In the genomic region with DNA sequence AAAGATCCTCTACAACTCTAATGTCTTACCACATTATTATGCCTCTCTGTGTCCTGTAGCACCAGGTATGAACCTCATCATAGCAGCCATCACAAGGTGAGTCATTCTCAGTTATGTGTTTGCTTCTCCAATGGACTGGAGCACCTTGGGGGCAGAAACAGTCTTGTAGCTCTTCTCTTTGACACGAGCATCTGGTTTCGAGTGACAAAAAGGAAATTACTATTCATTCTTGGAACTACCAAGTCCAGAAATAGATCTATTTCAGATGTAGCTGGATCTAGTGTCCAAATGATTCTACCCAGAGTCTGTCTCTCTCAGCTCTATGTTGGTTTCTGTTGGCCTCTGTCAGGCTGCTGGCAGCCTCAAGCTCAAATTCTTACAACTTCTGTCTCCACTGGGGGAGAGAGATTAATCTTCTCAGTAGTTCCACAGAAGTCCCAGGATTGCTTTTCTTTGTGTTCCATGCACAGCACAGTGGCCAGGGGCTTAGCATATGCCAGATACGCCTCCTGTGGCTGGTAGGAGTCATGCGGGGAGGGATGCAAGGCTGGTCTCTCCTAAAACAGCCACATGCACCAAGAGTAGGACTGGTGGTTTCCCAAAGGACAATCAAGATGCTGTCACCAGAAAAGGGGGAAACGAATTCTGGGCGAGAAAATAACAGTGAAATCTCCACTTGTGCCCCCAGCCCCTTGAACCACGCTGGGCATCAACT, we compare ENCODE assay signal across 11 cellular contexts. TPM values are rescaled to one million over a fixed set of nuclear protein-coding genes. Genes with fewer than 3 reads are reported as not detected.
DNase-seq lines count a peak whose midpoint lies in the region; ATAC-seq, FAIRE-seq and TF ChIP-seq lines count a peak whose summit lies in the region.
"Had no signal": no experiment of that assay in that cellular context is flagged by ENCODE, and none has a peak within 500 bp of the region (broad histone marks: within the 10 kb centered on the region; RNA-seq: fewer than 3 reads in every experiment).

No MANE protein-coding gene starts in this region.

- no peaks in the 10 kb centered on the region for H3F3A ChIP-seq in PC-3 (ENCODE audit: low read length, unreplicated experiment)

- no peaks in the 10 kb centered on the region for H3K9me3 ChIP-seq in PC-3 (ENCODE audit: low read length)
- H3K9me3 ChIP-seq: ascending aorta had no signal

- no peak for DNase-seq in GM18507 (ENCODE audit: extremely low spot score, insufficient read length, low read depth)
- DNase-seq in PC-3: peak; percentile 47
- DNase-seq in progenitor cell of endocrine pancreas (ENCODE audit: low spot score, unreplicated experiment): no peak
- no peak for DNase-seq in natural killer cell
- DNase-seq in T-cell: no peak
- DNase-seq in NCI-H2196 treated with DMSO at 0.1 percent for 48 hours (lab: John Stamatoyannopoulos, UW; ENCODE audit: unreplicated experiment): no peak
- DNase-seq: left cardiac atrium, NCI-H1436 treated with DMSO at 0.1 percent for 48 hours, SHP77 treated with DMSO at 0.1 percent for 48 hours had no signal

- TF ChIP-seq CTCF in PC-3 (conservative IDR thresholded peaks at IDR 0.05; ENCODE audit: low read depth, low read length) (no peak), progenitor cell of endocrine pancreas (IDR thresholded peaks at IDR 0.05; ENCODE audit: unreplicated experiment) (peak; percentile 7), natural killer cell (IDR thresholded peaks at IDR 0.05) (no peak)

- peak overlapping the region; percentile 42; the same call in 1 of the 2 replicates for H2AFZ ChIP-seq in PC-3 (ENCODE audit: low read length)

- no peaks in the 10 kb centered on the region for H3K9me2 ChIP-seq in PC-3 (replicated peaks; ENCODE audit: low read length)

- CTCF ChIA-PET in PC-3 (lab: Charles Lee): no interaction called here
- CTCF ChIA-PET in T-cell (lab: Charles Lee): no interaction called here

- no peaks in the 10 kb centered on the region for H3K36me3 ChIP-seq in PC-3 (ENCODE audit: low read depth, low read length)
- H3K36me3 ChIP-seq: ascending aorta had no signal

- H3K4me3 Mint-ChIP-seq in progenitor cell of endocrine pancreas (ENCODE audit: low read depth) (no peak overlapping the region), natural killer cell (no peak overlapping the region), T-cell (no peak overlapping the region)

- BruUV-seq in PC-3 (replicated peaks; lab: Mats Ljungman, UMichigan): no TSS peak

- no peaks in the 10 kb centered on the region for H3K27me3 ChIP-seq in PC-3 (ENCODE audit: low read length)
- H3K27me3 ChIP-seq: ascending aorta had no signal

- H3K4me2 ChIP-seq in PC-3 (ENCODE audit: low read length): peak overlapping the region; percentile 16; the same call in 1 of the 2 replicates

- peak; percentile 71 for FAIRE-seq in GM18507 (lab: Jason Lieb, UNC)

- intact Hi-C loops in PC-3 (cut with micrococcal nuclease): no loop called here
- intact Hi-C loops in natural killer cell (cut with micrococcal nuclease): no loop called here

- H3K79me2 ChIP-seq in PC-3 (ENCODE audit: low read length): no peaks in the 10 kb centered on the region

- peaks cover 19% of the 10 kb centered on the region; the same call in 1 of the 2 replicates for H3K4me1 ChIP-seq in PC-3 (ENCODE audit: insufficient read depth, low read length)

- H3K4me1 Mint-ChIP-seq in progenitor cell of endocrine pancreas (ENCODE audit: low read depth): peaks cover 19% of the 10 kb centered on the region
- no peaks in the 10 kb centered on the region for H3K4me1 Mint-ChIP-seq in natural killer cell
- H3K4me1 Mint-ChIP-seq in T-cell: no peaks in the 10 kb centered on the region

- peak; percentile 58 for ATAC-seq in HG02571 (IDR thresholded peaks at IDR 0.05; ENCODE audit: unreplicated experiment)
- ATAC-seq in PC-3: peak; percentile 57; the same call in 1 of the 2 replicates
- ATAC-seq in natural killer cell: no peak
- ATAC-seq in T-cell (replicated peaks in 1 of 4): no peak
- ATAC-seq: left cardiac atrium had no signal

- H3K36me3 Mint-ChIP-seq in progenitor cell of endocrine pancreas (ENCODE audit: insufficient read depth) (no peaks in the 10 kb centered on the region), natural killer cell (no peaks in the 10 kb centered on the region), T-cell (no peaks in the 10 kb centered on the region)

- H3K9ac ChIP-seq in PC-3 (ENCODE audit: low read length): no peak overlapping the region

- H3K27ac Mint-ChIP-seq in progenitor cell of endocrine pancreas (no peak overlapping the region), natural killer cell (no peak overlapping the region), T-cell (no peak overlapping the region)

- POLR2A ChIA-PET in PC-3 (lab: Charles Lee; ENCODE audit: unreplicated experiment): no interaction called here
- POLR2A ChIA-PET in T-cell (lab: Charles Lee): no interaction called here

- no peaks in the 10 kb centered on the region for H3K9me3 Mint-ChIP-seq in progenitor cell of endocrine pancreas (ENCODE audit: low read depth)
- H3K9me3 Mint-ChIP-seq in natural killer cell: no peaks in the 10 kb centered on the region
- no peaks in the 10 kb centered on the region for H3K9me3 Mint-ChIP-seq in T-cell

- H3K27me3 Mint-ChIP-seq in progenitor cell of endocrine pancreas (no peaks in the 10 kb centered on the region), natural killer cell (ENCODE audit: low read depth in 2 of 2) (peaks cover 17 to 20% of the 10 kb centered on the region in 2 donors), T-cell (peaks cover 14 to 20% of the 10 kb centered on the region in 2 donors)

- H3K4me3 ChIP-seq in PC-3 (ENCODE audit: low read length): no peak overlapping the region
- H3K4me3 ChIP-seq: ascending aorta had no signal

- H4K20me1 ChIP-seq in PC-3 (ENCODE audit: low read length): no peaks in the 10 kb centered on the region

- no peak overlapping the region for H3K27ac ChIP-seq in PC-3 (ENCODE audit: low read length)
- H3K27ac ChIP-seq: ascending aorta had no signal

RNA-seq across cellular contexts. Expression of a gene that starts 37.2 kb away (rescaled TPM):
- 16.4 and 17.3 TPM in 2 replicates for total RNA-seq in PC-3 (2014; rRNA removed)
- 7.3 and 7.5 TPM in 2 replicates for total RNA-seq in progenitor cell of endocrine pancreas
- total RNA-seq in natural killer cell: 1 to 10 TPM in 1 of 3 donors, under 1 TPM in 1, not detected in 1; 0.13 to 1.1 TPM
- total RNA-seq in T-cell: 1 to 10 TPM in 1 of 5 donors, under 1 TPM in 2, not detected in 2; 0.35 to 1.8 (median 0.61) TPM

Comparison
In these comparisons a context has a peak if more than half of its experiments do, and no peak if none do; other contexts are left out.
1. ATAC-seq: peak in HG02571 (single experiment) and PC-3 (single experiment); none in natural killer cell (0 of 3) and T-cell (0 of 4).